8 cellular contexts compared by ENCODE assay signal in the genomic region with DNA sequence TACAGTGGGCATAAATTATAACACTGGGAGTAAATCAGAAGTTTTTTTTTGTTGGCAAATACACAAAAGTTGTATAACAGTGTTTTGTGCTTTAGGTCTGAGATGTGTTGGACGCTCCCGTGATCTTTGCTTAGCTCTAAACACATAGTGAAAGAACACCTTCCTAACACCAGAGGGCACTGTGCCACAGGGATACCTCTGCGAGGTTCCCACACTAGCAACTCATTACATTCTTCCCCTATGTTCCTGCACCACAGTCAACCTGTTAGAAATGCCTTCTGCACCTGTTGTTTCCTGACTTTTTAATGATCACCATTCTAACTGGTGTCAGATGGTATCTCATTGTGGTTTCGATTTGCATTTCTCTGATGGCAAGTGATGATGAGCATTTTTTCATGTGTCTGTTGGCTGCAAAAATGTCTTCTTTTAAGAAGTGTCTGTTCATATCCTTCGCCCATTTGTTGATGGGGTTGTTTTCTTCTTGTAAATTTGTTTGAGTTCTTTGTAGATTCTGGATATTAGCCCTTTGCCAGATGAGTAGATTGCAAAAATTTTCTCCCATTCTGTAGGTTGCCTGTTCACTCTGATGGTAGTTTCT. TPM values are rescaled to one million over a fixed set of nuclear protein-coding genes. Genes with fewer than 3 reads are reported as not detected.
A peak's percentile ranks its signal among the peaks of the same experiment; 100 is the strongest.
DNase-seq lines count a peak whose midpoint lies in the region; ATAC-seq lines count a peak whose summit lies in the region.
"Not testable (repeated sequence)": the region's sequence is repeated elsewhere in the genome, so short reads cannot be mapped to it uniquely, and the experiment has no call there.

No MANE protein-coding gene starts in this region.

- H3K27ac ChIP-seq in caudate nucleus (ENCODE audit: low read depth, low read length), result not testable (repeated sequence)

- ATAC-seq in GM19452 (IDR thresholded peaks at IDR 0.05; ENCODE audit: unreplicated experiment), result peak; percentile 45
- ATAC-seq in HG03457 (IDR thresholded peaks at IDR 0.05; ENCODE audit: unreplicated experiment), result peak; percentile 50

- peak; percentile 65 for DNase-seq in CMK (ENCODE audit: low read depth)
- peak; percentile 72 for DNase-seq in NCI-H460 (ENCODE audit: extremely low read depth, low read depth)
- peak; percentile 41 for DNase-seq in activated CD4-positive, CD25-positive, alpha-beta regulatory T cell treated with anti-CD3 and anti-CD28 coated beads, Interleukin-2, amount 50 U/mL, for 72 hours
- peak in 51 of 61 donors; percentile 1 to 78 (median 24) for DNase-seq in caudate nucleus (lab: John Stamatoyannopoulos, UW)
- DNase-seq in kidney glomerular epithelial cell (lab: John Stamatoyannopoulos, UW), result peak; percentile 80
- DNase-seq in stimulated activated CD4-positive, alpha-beta T cell treated with anti-CD3 and anti-CD28 coated beads, Interleukin-4, amount 100 ng/mL, for 24 hours, result peak; percentile 73

RNA-seq across cellular contexts. Expression of gene TARS1, which starts 4.8 kb away (rescaled TPM):
- total RNA-seq in NCI-H460 (2014; rRNA removed; shearing (Covaris generic)), result 468 and 476 TPM in 2 replicates
- polyA plus RNA-seq in NCI-H460 (2014; cell fraction: nucleus; rRNA removed), result 184 and 283 TPM in 2 replicates

Comparison
In these comparisons a context has a peak if more than half of its experiments do, and no peak if none do; other contexts are left out.
1. DNase-seq: peak in every context shown above with its lines; median percentile 80 in kidney glomerular epithelial cell; 73 in stimulated activated CD4-positive, alpha-beta T cell treated with anti-CD3 and anti-CD28 coated beads, Interleukin-4, amount 100 ng/mL, for 24 hours; 72 in NCI-H460; 65 in CMK; 41 in activated CD4-positive, CD25-positive, alpha-beta regulatory T cell treated with anti-CD3 and anti-CD28 coated beads, Interleukin-2, amount 50 U/mL, for 72 hours; 24 in caudate nucleus.